ENCODE assay signal across 11 cellular contexts in genomic region chr5:160463775-160464465, GRCh38. TPM values are rescaled to one million over a fixed set of nuclear protein-coding genes. Genes with fewer than 3 reads are reported as not detected.
A peak's percentile ranks its signal among the peaks of the same experiment; 100 is the strongest.
DNase-seq lines count a peak whose midpoint lies in the region; ATAC-seq, FAIRE-seq and TF ChIP-seq lines count a peak whose summit lies in the region.
"Had no signal": no experiment of that assay in that cellular context is flagged by ENCODE, and none has a peak within 500 bp of the region (broad histone marks: within the 10 kb centered on the region; RNA-seq: fewer than 3 reads in every experiment).

No MANE protein-coding gene starts in this region.

- peaks cover 58% of the 10 kb centered on the region for H3K4me1 Mint-ChIP-seq in T-helper 1 cell treated with Interleukin-12 subunit alpha and Interleukin-12 subunit beta and Interleukin-4 antibody, amounts not matched to agents 30 μg/mL and 1 μg/mL, for 36 hours (ENCODE audit: low read depth)

- H3K4me2 ChIP-seq in K562 (ENCODE audit: insufficient read depth, low read length) = no peak overlapping the region

- H3K27ac Mint-ChIP-seq in T-helper 1 cell treated with Interleukin-12 subunit alpha and Interleukin-12 subunit beta and Interleukin-4 antibody, amounts not matched to agents 30 μg/mL and 1 μg/mL, for 36 hours = peak overlapping the region; percentile 1
- H3K27ac Mint-ChIP-seq: endodermal cell had no signal

- TF ChIP-seq CTCF in K562 (IDR thresholded peaks at IDR 0.05 in 2 of 3, conservative IDR thresholded peaks at IDR 0.05 in 1 of 3; ENCODE audit: insufficient read depth in 2 of 3, low read depth in 1 of 3, low read length in 3 of 3) = no peak
- no peak for TF ChIP-seq CTCF in psoas muscle (IDR thresholded peaks at IDR 0.05)
- no peak for TF ChIP-seq CTCF in spleen (IDR thresholded peaks at IDR 0.05 in 8 of 11, conservative IDR thresholded peaks at IDR 0.05 in 3 of 11)

- TF ChIP-seq RAD21 in K562 (CRISPR knock-in tag; conservative IDR thresholded peaks at IDR 0.05 in 1 of 2, IDR thresholded peaks at IDR 0.05 in 1 of 2) = no peak

- no peak overlapping the region for H3K4me3 Mint-ChIP-seq in T-helper 1 cell treated with Interleukin-12 subunit alpha and Interleukin-12 subunit beta and Interleukin-4 antibody, amounts not matched to agents 30 μg/mL and 1 μg/mL, for 36 hours
- H3K4me3 Mint-ChIP-seq: endodermal cell had no signal

- no TSS peak for BruUV-seq in K562 (replicated peaks; lab: Mats Ljungman, UMichigan)

- no peaks in the 10 kb centered on the region for H3K79me2 ChIP-seq in K562 (ENCODE audit: control insufficient read depth, insufficient read depth, low read length)

- DNase-seq in T-helper 1 cell = no peak
- DNase-seq in NCI-H146 treated with DMSO at 0.1 percent for 48 hours (lab: John Stamatoyannopoulos, UW; ENCODE audit: unreplicated experiment) = peak; percentile 32
- DNase-seq in K562 (ENCODE audit: extremely low read depth in 1 of 4, low spot score in 3 of 4) = no peak
- DNase-seq in psoas muscle = no peak
- DNase-seq in stimulated activated CD4-positive, alpha-beta T cell treated with anti-CD3 and anti-CD28 coated beads, Interleukin-15, amount 100 ng/mL, for 24 hours = no peak
- no peak for DNase-seq in spleen
- DNase-seq: endodermal cell, midbrain, NCI-H446 treated with DMSO at 0.1 percent for 48 hours had no signal

- no peaks in the 10 kb centered on the region for H3K9me1 ChIP-seq in K562 (ENCODE audit: control insufficient read depth, insufficient read depth, low read length)

- H3K9me3 Mint-ChIP-seq in T-helper 1 cell treated with Interleukin-12 subunit alpha and Interleukin-12 subunit beta and Interleukin-4 antibody, amounts not matched to agents 30 μg/mL and 1 μg/mL, for 36 hours = no peaks in the 10 kb centered on the region

- intact Hi-C loops in K562 (cut with micrococcal nuclease) (no loop called here), psoas muscle (cut with DNase I) (no loop called here), spleen (cut with DNase I; ENCODE audit: low total_unique reads) (no loop called here)

- H3K27me3 ChIP-seq in K562 (ENCODE audit: control insufficient read depth in 2 of 2, insufficient read depth in 2 of 2, low read length in 2 of 2) (peaks cover 7 to 10% of the 10 kb centered on the region in 2 experiments; a peak in 4 of 5 replicates), psoas muscle (ENCODE audit: insufficient read depth in 3 of 3, low read length in 2 of 3) (peaks cover 0 to 3% (median 2%) of the 10 kb centered on the region in 3 donors), spleen (replicated peaks in 1 of 7) (peaks cover 0 to 30% (median 0%) of the 10 kb centered on the region in 7 donors)

- H2AFZ ChIP-seq in K562 (ENCODE audit: low read depth, low read length) = no peak overlapping the region

- WGBS in K562 (ENCODE audit: insufficient coverage, low coverage, missing lambda C conversion rate) = 0% methylated on average over 7 of the region's 7 CpGs
- 48 to 53% (median 52%) methylated on average over 7 of the region's 7 CpGs for WGBS in psoas muscle, 3 donors
- WGBS in spleen, 5 donors = 63 to 78% (median 68%) methylated on average over 6 to 7 of the region's 7 CpGs

- no peaks in the 10 kb centered on the region for H4K20me1 ChIP-seq in K562 (replicated peaks; ENCODE audit: control insufficient read depth, insufficient read depth, low read length)

- H3K36me3 Mint-ChIP-seq in T-helper 1 cell treated with Interleukin-12 subunit alpha and Interleukin-12 subunit beta and Interleukin-4 antibody, amounts not matched to agents 30 μg/mL and 1 μg/mL, for 36 hours (ENCODE audit: low read depth) = peaks cover 3% of the 10 kb centered on the region

- CTCF ChIA-PET in K562 (lab: Yijun Ruan, JAX; ENCODE audit: low intra/inter-chr PET ratio) = no interaction called here

- H3K4me1 ChIP-seq in K562 (replicated peaks in 1 of 2; ENCODE audit: control insufficient read depth in 2 of 2, insufficient read depth in 2 of 2, low read length in 2 of 2) = peaks cover 0 to 4% of the 10 kb centered on the region in 2 experiments; a peak in 1 of 5 replicates
- H3K4me1 ChIP-seq in psoas muscle = peaks cover 4% of the 10 kb centered on the region
- H3K4me1 ChIP-seq in spleen = peaks cover 11 to 32% (median 26%) of the 10 kb centered on the region in 6 donors

- H3K27me3 Mint-ChIP-seq in T-helper 1 cell treated with Interleukin-12 subunit alpha and Interleukin-12 subunit beta and Interleukin-4 antibody, amounts not matched to agents 30 μg/mL and 1 μg/mL, for 36 hours (ENCODE audit: low read depth) = no peaks in the 10 kb centered on the region

- in situ Hi-C loops in K562 (cut with MboI) = no loop called here

- no peak overlapping the region for H3K9ac ChIP-seq in K562 (ENCODE audit: insufficient read depth in 1 of 2, low read depth in 2 of 2, low read length in 2 of 2)

- no peak for TF ChIP-seq EP300 in K562 (IDR thresholded peaks at IDR 0.05; ENCODE audit: low read length)

- H3K4me3 ChIP-seq in K562 (no peak overlapping the region), psoas muscle (no peak overlapping the region), spleen (no peak overlapping the region)

- POLR2A ChIA-PET in K562 (lab: Yijun Ruan, JAX) = no interaction called here

- TF ChIP-seq POLR2A in K562 (conservative IDR thresholded peaks at IDR 0.05) = no peak
- no peak for TF ChIP-seq POLR2A in spleen (IDR thresholded peaks at IDR 0.05)

- H3K36me3 ChIP-seq in K562 (ENCODE audit: control insufficient read depth, insufficient read depth, low read length) (no peaks in the 10 kb centered on the region), psoas muscle (ENCODE audit: insufficient read depth in 1 of 2, low read depth in 1 of 2) (no peaks in the 10 kb centered on the region), spleen (no peaks in the 10 kb centered on the region)

- H3K9me3 ChIP-seq in K562 (replicated peaks; ENCODE audit: control insufficient read depth, insufficient read depth, low read depth, low read length) (no peaks in the 10 kb centered on the region), psoas muscle (no peaks in the 10 kb centered on the region), spleen (no peaks in the 10 kb centered on the region)

- no peak overlapping the region for H3K27ac ChIP-seq in K562 (ENCODE audit: extremely low read depth, low read depth, low read length)
- no peak overlapping the region for H3K27ac ChIP-seq in psoas muscle
- no peak overlapping the region for H3K27ac ChIP-seq in spleen

- no peak for FAIRE-seq in K562 (lab: Jason Lieb, UNC)

- no peak for ATAC-seq in K562
- peak in 3 of 4 donors; percentile 50 to 57 (median 53) for ATAC-seq in psoas muscle
- ATAC-seq in GM18520 (IDR thresholded peaks at IDR 0.05; ENCODE audit: unreplicated experiment) = no peak

TF ChIP-seq in K562, 482 proteins besides CTCF, POLR2A, EP300 and RAD21 (continues in another document):
- TF ChIP-seq TEAD2 (tag; IDR thresholded peaks at IDR 0.05) (no peak), MECOM (CRISPR knock-in tag; IDR thresholded peaks at IDR 0.05) (no peak), ZNF165 (CRISPR knock-in tag; IDR thresholded peaks at IDR 0.05; ENCODE audit: borderline replicate concordance) (no peak)

RNA-seq across cellular contexts. Expression of gene PTTG1, which starts 42.3 kb away (rescaled TPM):
- total RNA-seq in K562 (2011; cell fraction: chromatin; rRNA removed; ENCODE audit: low replicate concordance) = 44.6 and 76.9 TPM in 2 replicates
- 57.0 and 61.5 TPM in 2 replicates for total RNA-seq in K562 (2011; cell fraction: nucleolus; rRNA removed)
- total RNA-seq in K562 (2011; cell fraction: nucleoplasm; rRNA removed) = 79.8 and 80.8 TPM in 2 replicates
- total RNA-seq in K562 (2014; rRNA removed) (251 and 270 TPM in 2 replicates), K562 (2014; rRNA removed; fragmentation: Illumina TruSeq; extraction: Trizol) (314 and 340 TPM in 2 replicates), K562 (2015; rRNA removed; fragmentation: Illumina TruSeq; extraction: Trizol) (294 and 318 TPM in 2 replicates), K562 (2021) (193 and 215 TPM in 2 replicates), psoas muscle (1 to 10 TPM; 1.9 to 3.0 (median 2.4) TPM), spleen (10 to 100 TPM in 5 of 7 donors, 1 to 10 TPM in 2; 7.9 to 42.2 (median 19.2) TPM)
- polyA plus RNA-seq in K562 (2011; rRNA removed) (290 and 349 TPM in 2 replicates), K562 (2014; fragmentation: Illumina TruSeq; extraction: Trizol) (522 and 779 TPM in 2 replicates), K562 (2014; fragmentation: Nextera tagmentation; extraction: Ambion mirVana) (1,000 to 10,000 TPM; 1,025 to 1,088 TPM), K562 (2014; rRNA removed) (422 and 674 TPM in 2 replicates), psoas muscle (10 to 100 TPM in 2 of 3 donors, 1 to 10 TPM in 1; 9.9 to 26.7 (median 10.7) TPM), spleen (10 to 100 TPM; 20.0 to 74.2 (median 23.5) TPM)
- polyA plus RNA-seq in K562 (2011; cell fraction: cytosol; rRNA removed) = 437 and 618 TPM in 2 replicates
- polyA plus RNA-seq in K562 (2011; cell fraction: nucleus; rRNA removed) = 139 and 204 TPM in 2 replicates
- polyA plus RNA-seq in K562 (2012) = 207 and 217 TPM in 2 replicates
- 177 and 179 TPM in 2 replicates for polyA minus RNA-seq in K562 (2011; rRNA and poly(A)+ RNA removed)
- polyA minus RNA-seq in K562 (2011; cell fraction: cytosol; rRNA and poly(A)+ RNA removed) = 30.9 and 41.3 TPM in 2 replicates
- polyA minus RNA-seq in K562 (2011; cell fraction: nucleus; rRNA and poly(A)+ RNA removed) = 40.8 and 79.1 TPM in 2 replicates

RNA-seq across cellular contexts. Expression of gene SLU7, which starts 45.0 kb away (rescaled TPM):
- 16.0 and 49.4 TPM in 2 replicates for total RNA-seq in K562 (2011; cell fraction: chromatin; rRNA removed; ENCODE audit: low replicate concordance)
- 9.3 and 9.6 TPM in 2 replicates for total RNA-seq in K562 (2011; cell fraction: nucleolus; rRNA removed)
- 15.6 and 16.1 TPM in 2 replicates for total RNA-seq in K562 (2011; cell fraction: nucleoplasm; rRNA removed)
- 51.8 and 65.7 TPM in 2 replicates for total RNA-seq in K562 (2014; rRNA removed)
- total RNA-seq in K562 (2014; rRNA removed; fragmentation: Illumina TruSeq; extraction: Trizol) = 53.4 and 71.6 TPM in 2 replicates
- 40.8 and 48.1 TPM in 2 replicates for total RNA-seq in K562 (2015; rRNA removed; fragmentation: Illumina TruSeq; extraction: Trizol)
- total RNA-seq in K562 (2021) = 38.4 and 43.6 TPM in 2 replicates
- 46.5 and 56.0 TPM in 2 replicates for polyA plus RNA-seq in K562 (2011; rRNA removed)
- polyA plus RNA-seq in K562 (2011; cell fraction: cytosol; rRNA removed) = 3.3 and 8.9 TPM in 2 replicates
- 11.0 and 21.7 TPM in 2 replicates for polyA plus RNA-seq in K562 (2011; cell fraction: nucleus; rRNA removed)
- polyA plus RNA-seq in K562 (2012) = 56.3 and 61.4 TPM in 2 replicates
- polyA plus RNA-seq in K562 (2014; fragmentation: Illumina TruSeq; extraction: Trizol) = 52.4 and 57.4 TPM in 2 replicates
- 10 to 100 TPM; 42.1 to 54.8 TPM for polyA plus RNA-seq in K562 (2014; fragmentation: Nextera tagmentation; extraction: Ambion mirVana)
- 50.4 and 56.9 TPM in 2 replicates for polyA plus RNA-seq in K562 (2014; rRNA removed)
- polyA minus RNA-seq in K562 (2011; rRNA and poly(A)+ RNA removed) = 37.2 and 44.6 TPM in 2 replicates
- polyA minus RNA-seq in K562 (2011; cell fraction: cytosol; rRNA and poly(A)+ RNA removed) = 7.4 and 9.8 TPM in 2 replicates
- polyA minus RNA-seq in K562 (2011; cell fraction: nucleus; rRNA and poly(A)+ RNA removed) = 11.2 and 18.2 TPM in 2 replicates
- 10 to 100 TPM; 40.1 to 71.4 (median 60.3) TPM for total RNA-seq in psoas muscle
- 10 to 100 TPM; 18.3 to 76.0 (median 30.2) TPM for polyA plus RNA-seq in psoas muscle
- 100 to 1,000 TPM in 1 of 7 donors, 10 to 100 TPM in 6; 53.6 to 114 (median 58.1) TPM for total RNA-seq in spleen
- polyA plus RNA-seq in spleen = 10 to 100 TPM; 32.1 to 40.5 (median 36.6) TPM

Comparison
In these comparisons a context has a peak if more than half of its experiments do, and no peak if none do; other contexts are left out.
1. ATAC-seq: peak in psoas muscle (3 of 4); none in K562 (single experiment) and GM18520 (single experiment).